ENCODE assay signal across 8 cellular contexts in the genomic region with DNA sequence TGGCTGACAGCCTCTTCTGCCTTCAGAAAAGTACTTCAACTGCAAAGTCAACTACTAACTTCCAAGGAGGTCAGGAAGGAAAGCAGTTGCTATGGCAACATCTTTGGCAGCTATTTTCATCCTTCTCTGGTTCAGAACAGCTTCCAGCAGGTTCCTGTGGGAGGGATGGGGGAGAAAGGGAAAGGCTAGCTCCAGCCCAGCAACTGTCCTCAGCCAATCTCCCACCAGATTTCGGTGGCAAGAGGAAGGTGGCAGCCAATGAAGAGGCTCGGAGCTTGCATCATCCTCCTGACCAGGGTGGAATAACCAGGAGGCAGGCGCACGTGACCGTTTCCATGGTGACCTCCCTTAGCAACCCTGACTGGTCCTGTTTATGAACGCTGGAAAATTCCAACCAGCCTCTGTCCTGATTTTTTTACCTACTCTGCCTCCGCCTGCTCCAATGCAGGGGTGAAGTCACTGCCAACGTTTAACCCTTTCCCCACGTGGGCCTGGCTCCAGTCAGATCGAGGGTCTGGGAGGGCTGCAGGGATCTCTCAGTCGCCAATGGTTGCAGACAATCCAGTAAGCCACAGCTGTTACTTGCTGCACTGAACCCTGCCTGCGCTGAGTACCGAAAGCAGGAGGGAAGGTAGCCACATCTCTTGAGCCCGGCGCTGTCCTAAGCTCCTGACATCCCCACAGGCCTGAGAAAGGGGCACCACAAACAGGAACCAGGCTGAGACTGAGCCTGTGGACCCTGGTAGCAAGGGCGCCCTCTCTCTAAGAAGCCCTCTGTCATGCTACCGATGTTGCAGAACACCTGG. TPM values are rescaled to one million over a fixed set of nuclear protein-coding genes. Genes with fewer than 3 reads are reported as not detected.
DNase-seq lines count a peak whose midpoint lies in the region; ATAC-seq and TF ChIP-seq lines count a peak whose summit lies in the region.

No MANE protein-coding gene starts in this region.

- ATAC-seq in gastrocnemius medialis (peak; percentile 68 to 72), HG03565 (IDR thresholded peaks at IDR 0.05; ENCODE audit: unreplicated experiment) (no peak)

- DNase-seq in BJ (ENCODE audit: low read depth) = peak; percentile 100
- DNase-seq in GM19238 (ENCODE audit: insufficient read length, low spot score) = peak; percentile 70
- DNase-seq in MM.1S = peak; percentile 81
- DNase-seq in RPMI8226 = peak; percentile 96
- DNase-seq in cerebellum (ENCODE audit: low spot score) = peak; percentile 98
- DNase-seq in iris pigment epithelial cell (ENCODE audit: low read depth) = peak; percentile 100
- DNase-seq in gastrocnemius medialis = peak; percentile 98 to 99

- peaks cover 13% of the 10 kb centered on the region; the same call in 1 of the 2 replicates for H3F3A ChIP-seq in MM.1S (ENCODE audit: insufficient read depth, low read length)

- intact Hi-C loops in gastrocnemius medialis (cut with DNase I; ENCODE audit: low total_unique reads) = no loop called here

- H3K79me2 ChIP-seq in MM.1S (ENCODE audit: low read length) = no peaks in the 10 kb centered on the region

- peak in 1 of 2 donors; percentile 47 for TF ChIP-seq POLR2A in gastrocnemius medialis (IDR thresholded peaks at IDR 0.05)

- H3K9me3 ChIP-seq in MM.1S (replicated peaks; ENCODE audit: insufficient read depth, low read length) = no peaks in the 10 kb centered on the region
- H3K9me3 ChIP-seq in gastrocnemius medialis = no peaks in the 10 kb centered on the region

- peak overlapping the region; percentile 81 for H3K4me2 ChIP-seq in MM.1S (ENCODE audit: low read depth, low read length)

- H3K27ac ChIP-seq in MM.1S (ENCODE audit: low read length) = peak overlapping the region; percentile 91
- H3K27ac ChIP-seq in gastrocnemius medialis = peak overlapping the region; percentile 93 to 99 (median 94)

- H3K9me2 ChIP-seq in MM.1S (replicated peaks; ENCODE audit: insufficient read depth, low read length) = no peaks in the 10 kb centered on the region

- TF ChIP-seq CTCF in BJ (IDR thresholded peaks at IDR 0.05; ENCODE audit: insufficient read depth, low read depth, low read length) (no peak), MM.1S (IDR thresholded peaks at IDR 0.05; ENCODE audit: low read length) (no peak), gastrocnemius medialis (IDR thresholded peaks at IDR 0.05 in 4 of 5, conservative IDR thresholded peaks at IDR 0.05 in 1 of 5) (peak in 1 of 5 experiments; percentile 31)

- no peaks in the 10 kb centered on the region for H4K20me1 ChIP-seq in MM.1S (ENCODE audit: insufficient read depth, low read length)

- CTCF ChIA-PET in BJ (lab: Yijun Ruan, JAX) = interaction anchor here (0.8 to 7.3 kb wide), 5 partner anchors 10 to 72 kb away, joined by 3 to 62 read pairs (median 7); no protein-coding TSS in a partner anchor

- in situ Hi-C loops in gastrocnemius medialis (cut with MboI; ENCODE audit: low sequenced_read_pairs in 4 of 4) = no loop called here

- H3K4me1 ChIP-seq in MM.1S (ENCODE audit: low read length) = peaks cover 26% of the 10 kb centered on the region
- peaks cover 60 to 77% of the 10 kb centered on the region in 2 donors for H3K4me1 ChIP-seq in gastrocnemius medialis

- POLR2A ChIA-PET in BJ (lab: Charles Lee) = interaction anchor here (0.7 to 4.5 kb wide), 7 partner anchors 8 to 173 kb away, joined by 3 to 108 read pairs (median 4); partner anchors contain the start of genes CDC42EP2, MALAT1 and NEAT1

- H3K4me3 ChIP-seq in BJ (ENCODE audit: low read depth, low read length) = 0 out of 2 replicates have a peak overlapping the region, but pooled peaks have one; percentile 10
- H3K4me3 ChIP-seq in MM.1S (ENCODE audit: low read length) = peak overlapping the region; percentile 45
- peak overlapping the region; percentile 16 to 30 (median 24) for H3K4me3 ChIP-seq in gastrocnemius medialis

- no peaks in the 10 kb centered on the region for H3K36me3 ChIP-seq in BJ (ENCODE audit: control insufficient read depth, insufficient read depth, low read length)
- no peaks in the 10 kb centered on the region for H3K36me3 ChIP-seq in MM.1S (replicated peaks; ENCODE audit: insufficient read depth, low read length)
- H3K36me3 ChIP-seq in gastrocnemius medialis = no peaks in the 10 kb centered on the region

- peak overlapping the region; percentile 43 for H2AFZ ChIP-seq in MM.1S (ENCODE audit: low read length)

- peak overlapping the region; percentile 76 for H3K9ac ChIP-seq in MM.1S (ENCODE audit: low read length)

- H3K27me3 ChIP-seq in BJ (ENCODE audit: control insufficient read depth, insufficient read depth, low read length) (no peaks in the 10 kb centered on the region), MM.1S (replicated peaks; ENCODE audit: insufficient read depth, low read length) (no peaks in the 10 kb centered on the region), gastrocnemius medialis (no peaks in the 10 kb centered on the region)

RNA-seq across cellular contexts. Expression of gene MALAT1, which starts 11.2 kb away (rescaled TPM):
- polyA plus RNA-seq in BJ (2011; rRNA removed) = 924 and 1,611 TPM in 2 replicates
- 12,707 and 21,303 TPM in 2 replicates for polyA minus RNA-seq in BJ (2011; rRNA and poly(A)+ RNA removed)
- 17,703 TPM for total RNA-seq in cerebellum
- 1,000 to 10,000 TPM in 3 of 4 donors, 100 to 1,000 TPM in 1; 874 to 6,745 (median 1,938) TPM for total RNA-seq in gastrocnemius medialis

RNA-seq across cellular contexts. Expression of gene SCYL1, which starts 37.2 kb away (rescaled TPM):
- polyA plus RNA-seq in BJ (2011; rRNA removed) = 81.7 and 134 TPM in 2 replicates
- 73.5 and 101 TPM in 2 replicates for polyA minus RNA-seq in BJ (2011; rRNA and poly(A)+ RNA removed)
- 30.7 TPM for total RNA-seq in cerebellum
- 100 to 1,000 TPM; 120 to 162 (median 133) TPM for total RNA-seq in gastrocnemius medialis
